In the genomic region with DNA sequence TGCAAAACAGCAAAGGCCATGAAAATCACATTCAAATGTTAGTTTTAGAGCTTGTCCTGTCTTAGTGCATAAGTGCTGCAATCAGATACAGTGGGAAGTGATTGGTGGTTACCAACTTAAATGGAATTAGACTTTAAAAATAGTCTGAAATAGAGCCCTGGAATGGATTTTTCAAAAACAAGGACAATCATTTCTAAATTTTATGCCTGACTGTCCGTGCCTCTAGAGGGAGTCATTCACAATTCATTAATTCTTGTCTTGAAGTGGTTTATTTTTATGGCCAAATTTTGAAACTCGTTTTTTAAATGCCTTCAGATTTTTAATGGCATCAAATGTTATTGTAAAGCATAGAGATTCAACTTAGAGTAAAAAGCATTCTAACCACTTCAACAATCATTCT, we compare ENCODE assay signal across 1 cellular context.
TF ChIP-seq lines count a peak whose summit lies in the region.

No MANE protein-coding gene starts in this region.

TF ChIP-seq in endothelial cell of umbilical vein, 7 proteins besides CTCF, POLR2A, EP300 and RAD21 (continued from another document):
- TF ChIP-seq, protein P1, sequence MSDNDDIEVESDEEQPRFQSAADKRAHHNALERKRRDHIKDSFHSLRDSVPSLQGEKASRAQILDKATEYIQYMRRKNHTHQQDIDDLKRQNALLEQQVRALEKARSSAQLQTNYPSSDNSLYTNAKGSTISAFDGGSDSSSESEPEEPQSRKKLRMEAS (IDR thresholded peaks at IDR 0.05; ENCODE audit: insufficient read depth, insufficient read length): no peak
